In genomic region chr6:27668442-27669275, GRCh38 we compare ENCODE assay signal across 9 cellular contexts.
DNase-seq lines count a peak whose midpoint lies in the region; ATAC-seq and TF ChIP-seq lines count a peak whose summit lies in the region.
"Had no signal": no experiment of that assay in that cellular context is flagged by ENCODE, and none has a peak within 500 bp of the region (broad histone marks: within the 10 kb centered on the region; RNA-seq: fewer than 3 reads in every experiment).

No MANE protein-coding gene starts in this region.

- no peaks in the 10 kb centered on the region for H3K79me2 ChIP-seq in SK-N-SH (ENCODE audit: insufficient read depth)

- H3F3A ChIP-seq in SK-N-SH (replicated peaks; ENCODE audit: insufficient read depth): peaks cover 42% of the 10 kb centered on the region

- ATAC-seq in central memory CD8-positive, alpha-beta T cell (replicated peaks; ENCODE audit: extremely low read depth, poor library complexity, severe bottlenecking): no peak
- ATAC-seq in naive thymus-derived CD4-positive, alpha-beta T cell: no peak
- no peak for ATAC-seq in HG02642 (IDR thresholded peaks at IDR 0.05; ENCODE audit: poor library complexity, unreplicated experiment)

- no peak for TF ChIP-seq CTCF in SK-N-SH (IDR thresholded peaks at IDR 0.05)

- H3K27ac Mint-ChIP-seq in central memory CD8-positive, alpha-beta T cell (ENCODE audit: low read depth): peak overlapping the region; percentile 84
- peak overlapping the region in 8 of 9 donors; percentile 56 to 90 (median 81) for H3K27ac Mint-ChIP-seq in naive thymus-derived CD4-positive, alpha-beta T cell

- no peak overlapping the region for H3K27ac ChIP-seq in SK-N-SH (ENCODE audit: low read depth in 2 of 2, low read length in 1 of 2)
- H3K27ac ChIP-seq in naive thymus-derived CD4-positive, alpha-beta T cell (ENCODE audit: low read depth, low read length): no peak overlapping the region
- H3K27ac ChIP-seq: VCaP had no signal

- peaks cover 55% of the 10 kb centered on the region for H3K36me3 Mint-ChIP-seq in central memory CD8-positive, alpha-beta T cell (ENCODE audit: insufficient read depth)
- H3K36me3 Mint-ChIP-seq in naive thymus-derived CD4-positive, alpha-beta T cell: peaks cover 0 to 36% (median 0%) of the 10 kb centered on the region in 5 donors

- CTCF ChIA-PET in SK-N-SH (lab: Yijun Ruan, JAX): interaction anchor here (0.6 to 1.0 kb wide), 3 partner anchors 9 to 865 kb away, joined by 3 read pairs; no protein-coding TSS in a partner anchor
- CTCF ChIA-PET in naive thymus-derived CD4-positive, alpha-beta T cell (lab: Charles Lee): no interaction called here

- H3K36me3 ChIP-seq in SK-N-SH (replicated peaks in 1 of 2; ENCODE audit: control insufficient read depth in 1 of 2, insufficient read depth in 2 of 2, low read length in 1 of 2): no peaks in the 10 kb centered on the region
- no peaks in the 10 kb centered on the region for H3K36me3 ChIP-seq in naive thymus-derived CD4-positive, alpha-beta T cell (ENCODE audit: control insufficient read depth in 2 of 3, insufficient read depth in 3 of 3, low read length in 3 of 3)

- H3K27me3 ChIP-seq in SK-N-SH (ENCODE audit: insufficient read depth): peaks cover 37% of the 10 kb centered on the region
- peaks cover 39 to 62% of the 10 kb centered on the region in 2 donors for H3K27me3 ChIP-seq in naive thymus-derived CD4-positive, alpha-beta T cell (ENCODE audit: control insufficient read depth in 2 of 2, insufficient read depth in 2 of 2, low read length in 2 of 2)

- H3K9me3 Mint-ChIP-seq in central memory CD8-positive, alpha-beta T cell: peaks cover 11% of the 10 kb centered on the region
- peaks cover 4 to 70% (median 37%) of the 10 kb centered on the region in 11 donors for H3K9me3 Mint-ChIP-seq in naive thymus-derived CD4-positive, alpha-beta T cell

- peak overlapping the region; percentile 68; the same call in 1 of the 2 replicates for H2AFZ ChIP-seq in SK-N-SH (ENCODE audit: low read depth)

- TF ChIP-seq RAD21 in SK-N-SH (IDR thresholded peaks at IDR 0.05; ENCODE audit: low read length): no peak

- H3K9me2 ChIP-seq in SK-N-SH: no peaks in the 10 kb centered on the region

- POLR2A ChIA-PET in SK-N-SH (lab: Yijun Ruan, JAX): no interaction called here
- POLR2A ChIA-PET in naive thymus-derived CD4-positive, alpha-beta T cell (lab: Charles Lee): interaction anchor here (1.0 kb wide), 1 partner anchor 372 kb away, joined by 3 read pairs; no protein-coding TSS in a partner anchor

- H3K4me3 Mint-ChIP-seq in central memory CD8-positive, alpha-beta T cell: peak overlapping the region; percentile 34
- H3K4me3 Mint-ChIP-seq in naive thymus-derived CD4-positive, alpha-beta T cell: peak overlapping the region in 9 of 10 donors; percentile 18 to 75 (median 51)

- no peaks in the 10 kb centered on the region for H4K20me1 ChIP-seq in SK-N-SH (ENCODE audit: insufficient read depth)

- WGBS in SK-N-SH (ENCODE audit: low lambda C conversion rate): 1% methylated on average over 35 of the region's 35 CpGs

- TF ChIP-seq EP300 in SK-N-SH (IDR thresholded peaks at IDR 0.05; ENCODE audit: borderline replicate concordance in 1 of 2, low read depth in 1 of 2, low read length in 1 of 2): no peak

- no peak overlapping the region for H3K9ac ChIP-seq in SK-N-SH

- H3K4me1 Mint-ChIP-seq in central memory CD8-positive, alpha-beta T cell: peaks cover 41% of the 10 kb centered on the region
- H3K4me1 Mint-ChIP-seq in naive thymus-derived CD4-positive, alpha-beta T cell: peaks cover 10 to 49% (median 32%) of the 10 kb centered on the region in 7 donors

- DNase-seq in EH (ENCODE audit: low read depth) (peak; percentile 59), KG1 (lab: John Stamatoyannopoulos, UW) (peak; percentile 31), SK-N-SH (peak; percentile 44), HuH-7 (ENCODE audit: low spot score) (no peak), foreskin melanocyte (no peak)
- no peak for DNase-seq in central memory CD8-positive, alpha-beta T cell (ENCODE audit: low spot score in 2 of 2)
- peak in 3 of 9 donors; percentile 29 to 67 (median 38) for DNase-seq in naive thymus-derived CD4-positive, alpha-beta T cell

- H3K4me1 ChIP-seq in SK-N-SH (ENCODE audit: control insufficient read depth in 1 of 2, insufficient read depth in 2 of 2, low read depth in 1 of 2, low read length in 1 of 2): no peaks in the 10 kb centered on the region; a peak in 2 of 4 replicates
- peaks cover 0 to 8% of the 10 kb centered on the region in 2 donors for H3K4me1 ChIP-seq in naive thymus-derived CD4-positive, alpha-beta T cell (ENCODE audit: control insufficient read depth in 2 of 2, insufficient read depth in 2 of 2, low read length in 2 of 2)

- H3K4me3 ChIP-seq in SK-N-SH (ENCODE audit: low read depth in 2 of 2, low read length in 1 of 2): peak overlapping the region; percentile 42 to 60; a peak in 3 of 4 replicates
- H3K4me3 ChIP-seq in naive thymus-derived CD4-positive, alpha-beta T cell (ENCODE audit: low read length): no peak overlapping the region

- intact Hi-C loops in naive thymus-derived CD4-positive, alpha-beta T cell (cut with micrococcal nuclease): loop anchor here (2.0 to 5.0 kb wide), 5 partner anchors 18 to 431 kb away; no protein-coding TSS in a partner anchor

- H3K9me3 ChIP-seq in SK-N-SH: no peaks in the 10 kb centered on the region
- H3K9me3 ChIP-seq in naive thymus-derived CD4-positive, alpha-beta T cell (ENCODE audit: control insufficient read depth in 2 of 3, low read length in 3 of 3): peaks cover 0 to 18% (median 0%) of the 10 kb centered on the region in 3 experiments

- peak overlapping the region; percentile 76 for H3K4me2 ChIP-seq in SK-N-SH

- H3K27me3 Mint-ChIP-seq in central memory CD8-positive, alpha-beta T cell: peaks cover 77% of the 10 kb centered on the region
- H3K27me3 Mint-ChIP-seq in naive thymus-derived CD4-positive, alpha-beta T cell: peaks cover 72 to 88% (median 85%) of the 10 kb centered on the region in 5 donors

TF ChIP-seq in SK-N-SH, 30 proteins besides CTCF, POLR2A, EP300 and RAD21:
- TF ChIP-seq NFIC (IDR thresholded peaks at IDR 0.05; ENCODE audit: borderline replicate concordance): no peak
- 0 out of 2 replicates have a peak, but pooled peaks have one; percentile 34 for TF ChIP-seq RCOR1 (IDR thresholded peaks at IDR 0.05; ENCODE audit: low read length)
- TF ChIP-seq RXRA (IDR thresholded peaks at IDR 0.05; ENCODE audit: borderline replicate concordance, low read depth): peak; percentile 57; the same call in 1 of the 2 replicates
- no peak for TF ChIP-seq ZBTB33 (IDR thresholded peaks at IDR 0.05; ENCODE audit: borderline replicate concordance, low read depth)
- TF ChIP-seq CHD2 (IDR thresholded peaks at IDR 0.05; ENCODE audit: low read length, partially characterized antibody): no peak
- TF ChIP-seq TAF1 (IDR thresholded peaks at IDR 0.05; ENCODE audit: borderline replicate concordance, low read depth, low read length): no peak
- peak; percentile 68 for TF ChIP-seq TEAD4 (IDR thresholded peaks at IDR 0.05; ENCODE audit: borderline replicate concordance, insufficient read depth)
- peak; percentile 54; the same call in 1 of the 2 replicates for TF ChIP-seq FOSL2 (IDR thresholded peaks at IDR 0.05; ENCODE audit: borderline replicate concordance, low read depth)
- no peak for TF ChIP-seq MAX (IDR thresholded peaks at IDR 0.05; ENCODE audit: low read depth)
- TF ChIP-seq JUND (IDR thresholded peaks at IDR 0.05): no peak
- 0 out of 2 replicates have a peak, but pooled peaks have one; percentile 25 for TF ChIP-seq TCF12 (IDR thresholded peaks at IDR 0.05)

Comparison
In these comparisons a context has a peak if more than half of its experiments do, and no peak if none do; other contexts are left out.
1. DNase-seq: peak in EH (single experiment), KG1 (single experiment) and SK-N-SH (single experiment); none in central memory CD8-positive, alpha-beta T cell (0 of 2), HuH-7 (single experiment) and foreskin melanocyte (single experiment).